Comparison of ENCODE assay signal across 1 cellular context in the genomic region with DNA sequence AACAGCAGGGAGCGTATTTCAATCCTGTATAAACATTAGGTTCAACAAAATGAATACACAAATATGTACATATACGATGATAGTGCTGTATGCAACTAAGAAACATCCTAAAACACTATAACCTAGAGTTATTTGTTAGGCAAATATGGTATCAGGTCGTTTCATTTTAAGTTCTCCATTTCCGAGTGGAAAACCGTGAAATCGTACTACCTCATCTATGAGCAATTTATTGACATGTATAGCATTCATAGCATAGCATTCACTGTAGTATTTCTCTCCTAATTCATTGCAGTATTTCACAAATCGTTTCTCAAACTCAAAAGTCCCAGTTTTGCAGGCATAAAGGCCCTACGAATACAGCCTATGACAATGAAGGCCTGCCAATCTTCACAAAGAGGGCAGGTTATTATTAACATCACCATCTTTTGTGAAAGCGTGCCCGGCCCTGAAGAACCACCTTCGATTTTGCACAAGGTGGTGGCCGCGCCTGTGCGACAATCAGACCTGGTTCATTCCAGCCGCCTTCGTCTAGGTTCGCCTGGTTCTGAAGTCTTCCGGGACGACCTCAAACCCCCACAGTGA.
TF ChIP-seq lines count a peak whose summit lies in the region.

No MANE protein-coding gene starts in this region.

TF ChIP-seq in GM23338, 12 proteins besides CTCF, POLR2A, EP300 and RAD21 (continued from another document):
- TF ChIP-seq, protein P1, sequence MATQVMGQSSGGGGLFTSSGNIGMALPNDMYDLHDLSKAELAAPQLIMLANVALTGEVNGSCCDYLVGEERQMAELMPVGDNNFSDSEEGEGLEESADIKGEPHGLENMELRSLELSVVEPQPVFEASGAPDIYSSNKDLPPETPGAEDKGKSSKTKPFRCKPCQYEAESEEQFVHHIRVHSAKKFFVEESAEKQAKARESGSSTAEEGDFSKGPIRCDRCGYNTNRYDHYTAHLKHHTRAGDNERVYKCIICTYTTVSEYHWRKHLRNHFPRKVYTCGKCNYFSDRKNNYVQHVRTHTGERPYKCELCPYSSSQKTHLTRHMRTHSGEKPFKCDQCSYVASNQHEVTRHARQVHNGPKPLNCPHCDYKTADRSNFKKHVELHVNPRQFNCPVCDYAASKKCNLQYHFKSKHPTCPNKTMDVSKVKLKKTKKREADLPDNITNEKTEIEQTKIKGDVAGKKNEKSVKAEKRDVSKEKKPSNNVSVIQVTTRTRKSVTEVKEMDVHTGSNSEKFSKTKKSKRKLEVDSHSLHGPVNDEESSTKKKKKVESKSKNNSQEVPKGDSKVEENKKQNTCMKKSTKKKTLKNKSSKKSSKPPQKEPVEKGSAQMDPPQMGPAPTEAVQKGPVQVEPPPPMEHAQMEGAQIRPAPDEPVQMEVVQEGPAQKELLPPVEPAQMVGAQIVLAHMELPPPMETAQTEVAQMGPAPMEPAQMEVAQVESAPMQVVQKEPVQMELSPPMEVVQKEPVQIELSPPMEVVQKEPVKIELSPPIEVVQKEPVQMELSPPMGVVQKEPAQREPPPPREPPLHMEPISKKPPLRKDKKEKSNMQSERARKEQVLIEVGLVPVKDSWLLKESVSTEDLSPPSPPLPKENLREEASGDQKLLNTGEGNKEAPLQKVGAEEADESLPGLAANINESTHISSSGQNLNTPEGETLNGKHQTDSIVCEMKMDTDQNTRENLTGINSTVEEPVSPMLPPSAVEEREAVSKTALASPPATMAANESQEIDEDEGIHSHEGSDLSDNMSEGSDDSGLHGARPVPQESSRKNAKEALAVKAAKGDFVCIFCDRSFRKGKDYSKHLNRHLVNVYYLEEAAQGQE (IDR thresholded peaks at IDR 0.05; ENCODE audit: unreplicated experiment): no peak
- no peak for TF ChIP-seq POLR2AphosphoS5 (IDR thresholded peaks at IDR 0.05; ENCODE audit: low read depth)
- TF ChIP-seq NANOG (IDR thresholded peaks at IDR 0.05; ENCODE audit: borderline replicate concordance): no peak
